ENCODE assay signal across 16 cellular contexts in genomic region chr2:15986068-15986560, GRCh38. TPM values are rescaled to one million over a fixed set of nuclear protein-coding genes. Genes with fewer than 3 reads are reported as not detected.
DNase-seq lines count a peak whose midpoint lies in the region; ATAC-seq lines count a peak whose summit lies in the region.
"Had no signal": no experiment of that assay in that cellular context is flagged by ENCODE, and none has a peak within 500 bp of the region (broad histone marks: within the 10 kb centered on the region; RNA-seq: fewer than 3 reads in every experiment).

No MANE protein-coding gene starts in this region.

- no peaks in the 10 kb centered on the region for H4K20me1 ChIP-seq in BLaER1 treated with 17β-estradiol and CSF1 and Interleukin-3, amounts not matched to agents 10 nM and 100 nM

- DNase-seq in NCI-H69 (lab: John Stamatoyannopoulos, UW) (peak; percentile 100), dermis microvascular lymphatic vessel endothelial cell (ENCODE audit: low read depth in 2 of 2) (peak; percentile 71 to 83), left kidney (ENCODE audit: low read depth, low spot score) (peak; percentile 71), OCI-M2 (lab: John Stamatoyannopoulos, UW; ENCODE audit: unreplicated experiment) (no peak)
- DNase-seq in activated CD4-positive, alpha-beta T cell treated with anti-CD3 and anti-CD28 coated beads for 48 hours: no peak
- DNase-seq: CD8-positive, alpha-beta T cell; DMS79; MV-4-11; NCI-H187; NCI-H345; NCI-H524 treated with DMSO at 0.1 percent for 48 hours; Right ventricle myocardium superior had no signal

- H3K36me3 ChIP-seq in BLaER1 treated with 17β-estradiol and CSF1 and Interleukin-3, amounts not matched to agents 10 nM and 100 nM: no peaks in the 10 kb centered on the region

- ATAC-seq in HG03175 (IDR thresholded peaks at IDR 0.05; ENCODE audit: unreplicated experiment): no peak
- ATAC-seq: CD8-positive, alpha-beta T cell had no signal

- H3K4me1 ChIP-seq in BLaER1 treated with 17β-estradiol and CSF1 and Interleukin-3, amounts not matched to agents 10 nM and 100 nM: peaks cover 19 to 61% (median 53%) of the 10 kb centered on the region in 10 experiments

- no peak overlapping the region for H3K4me3 ChIP-seq in BLaER1 treated with 17β-estradiol and CSF1 and Interleukin-3, amounts not matched to agents 10 nM and 100 nM

- no peak overlapping the region for H3K27ac ChIP-seq in BLaER1 treated with 17β-estradiol and CSF1 and Interleukin-3, amounts not matched to agents 10 nM and 100 nM
- H3K27ac ChIP-seq: KMS-11 had no signal

- no peaks in the 10 kb centered on the region for H3K9me3 ChIP-seq in BLaER1 treated with 17β-estradiol and CSF1 and Interleukin-3, amounts not matched to agents 10 nM and 100 nM (replicated peaks in 1 of 11)

- no peaks in the 10 kb centered on the region for H3K27me3 ChIP-seq in BLaER1 treated with 17β-estradiol and CSF1 and Interleukin-3, amounts not matched to agents 10 nM and 100 nM

- H3K9ac ChIP-seq in BLaER1 treated with 17β-estradiol and CSF1 and Interleukin-3, amounts not matched to agents 10 nM and 100 nM: no peak overlapping the region
- H3K9ac ChIP-seq: KMS-11 had no signal

- H3K4me2 ChIP-seq in BLaER1 treated with 17β-estradiol and CSF1 and Interleukin-3, amounts not matched to agents 10 nM and 100 nM: peak overlapping the region in 7 of 11 experiments; percentile 27 to 44 (median 39); a peak in 10 of 22 replicates
- H3K4me2 ChIP-seq: KMS-11 had no signal

RNA-seq across cellular contexts. Expression of gene MYCN, which starts 45.8 kb away (rescaled TPM):
- 3.2 and 7.2 TPM in 2 replicates for total RNA-seq in dermis microvascular lymphatic vessel endothelial cell
- total RNA-seq: CD8-positive, alpha-beta T cell; HT-29 had no signal

Comparison
In these comparisons a context has a peak if more than half of its experiments do, and no peak if none do; other contexts are left out.
1. DNase-seq: peak in NCI-H69 (single experiment), dermis microvascular lymphatic vessel endothelial cell (2 of 2) and left kidney (single experiment); none in OCI-M2 (single experiment) and activated CD4-positive, alpha-beta T cell treated with anti-CD3 and anti-CD28 coated beads for 48 hours (single experiment).